ENCODE assay signal across 1 cellular context in the genomic region with DNA sequence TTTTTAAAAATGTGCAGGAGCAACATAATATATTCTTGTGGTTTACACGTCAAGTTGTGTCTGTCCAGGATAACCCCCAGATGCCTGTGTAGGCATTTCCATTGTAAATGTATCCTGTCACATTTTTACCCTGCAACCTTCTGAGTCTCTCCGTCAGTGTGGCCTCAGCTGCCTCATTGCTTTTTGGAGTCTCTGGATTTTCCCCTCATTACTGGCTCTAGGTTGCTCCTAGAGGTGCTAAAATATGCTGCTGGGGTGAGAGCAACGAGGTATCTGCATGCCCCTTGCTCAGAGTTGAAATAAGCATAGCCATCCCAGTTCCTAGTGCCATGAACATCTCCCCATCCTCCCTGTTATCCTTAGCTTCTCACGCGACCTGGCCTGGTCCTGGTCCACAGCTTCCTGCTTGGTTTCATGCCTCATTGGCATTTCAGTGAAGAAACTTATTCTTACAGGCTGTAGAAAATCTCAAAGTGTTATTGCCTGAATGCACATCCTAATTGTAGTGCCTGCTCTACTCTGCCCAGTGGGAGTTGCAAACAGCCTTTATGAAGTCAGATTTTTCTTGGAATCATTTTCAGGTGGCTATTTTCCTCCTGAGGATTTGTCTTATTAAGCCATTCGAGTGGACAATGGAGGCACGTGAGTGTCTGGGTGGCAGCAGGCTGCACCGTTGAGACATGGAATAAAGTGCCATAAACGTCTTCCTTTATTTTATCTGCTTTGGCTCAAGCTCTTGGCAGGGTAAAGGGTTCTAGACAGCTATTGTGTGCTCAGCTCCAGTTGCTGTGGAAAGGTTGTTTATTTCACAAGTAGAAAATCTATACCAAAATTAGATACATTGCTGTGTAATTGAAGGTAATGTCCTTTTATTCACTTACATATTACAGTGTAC.
TF ChIP-seq lines count a peak whose summit lies in the region.

No MANE protein-coding gene starts in this region.

TF ChIP-seq in SK-N-SH treated with all-trans-retinoic acid at 6 μM for 48 hours, 23 proteins besides CTCF, POLR2A, EP300 and RAD21 (continued from another document):
- TF ChIP-seq, protein P1, sequence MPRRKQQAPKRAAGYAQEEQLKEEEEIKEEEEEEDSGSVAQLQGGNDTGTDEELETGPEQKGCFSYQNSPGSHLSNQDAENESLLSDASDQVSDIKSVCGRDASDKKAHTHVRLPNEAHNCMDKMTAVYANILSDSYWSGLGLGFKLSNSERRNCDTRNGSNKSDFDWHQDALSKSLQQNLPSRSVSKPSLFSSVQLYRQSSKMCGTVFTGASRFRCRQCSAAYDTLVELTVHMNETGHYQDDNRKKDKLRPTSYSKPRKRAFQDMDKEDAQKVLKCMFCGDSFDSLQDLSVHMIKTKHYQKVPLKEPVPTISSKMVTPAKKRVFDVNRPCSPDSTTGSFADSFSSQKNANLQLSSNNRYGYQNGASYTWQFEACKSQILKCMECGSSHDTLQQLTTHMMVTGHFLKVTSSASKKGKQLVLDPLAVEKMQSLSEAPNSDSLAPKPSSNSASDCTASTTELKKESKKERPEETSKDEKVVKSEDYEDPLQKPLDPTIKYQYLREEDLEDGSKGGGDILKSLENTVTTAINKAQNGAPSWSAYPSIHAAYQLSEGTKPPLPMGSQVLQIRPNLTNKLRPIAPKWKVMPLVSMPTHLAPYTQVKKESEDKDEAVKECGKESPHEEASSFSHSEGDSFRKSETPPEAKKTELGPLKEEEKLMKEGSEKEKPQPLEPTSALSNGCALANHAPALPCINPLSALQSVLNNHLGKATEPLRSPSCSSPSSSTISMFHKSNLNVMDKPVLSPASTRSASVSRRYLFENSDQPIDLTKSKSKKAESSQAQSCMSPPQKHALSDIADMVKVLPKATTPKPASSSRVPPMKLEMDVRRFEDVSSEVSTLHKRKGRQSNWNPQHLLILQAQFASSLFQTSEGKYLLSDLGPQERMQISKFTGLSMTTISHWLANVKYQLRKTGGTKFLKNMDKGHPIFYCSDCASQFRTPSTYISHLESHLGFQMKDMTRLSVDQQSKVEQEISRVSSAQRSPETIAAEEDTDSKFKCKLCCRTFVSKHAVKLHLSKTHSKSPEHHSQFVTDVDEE (CRISPR knock-in tag; IDR thresholded peaks at IDR 0.05) = no peak
- TF ChIP-seq, protein P2, sequence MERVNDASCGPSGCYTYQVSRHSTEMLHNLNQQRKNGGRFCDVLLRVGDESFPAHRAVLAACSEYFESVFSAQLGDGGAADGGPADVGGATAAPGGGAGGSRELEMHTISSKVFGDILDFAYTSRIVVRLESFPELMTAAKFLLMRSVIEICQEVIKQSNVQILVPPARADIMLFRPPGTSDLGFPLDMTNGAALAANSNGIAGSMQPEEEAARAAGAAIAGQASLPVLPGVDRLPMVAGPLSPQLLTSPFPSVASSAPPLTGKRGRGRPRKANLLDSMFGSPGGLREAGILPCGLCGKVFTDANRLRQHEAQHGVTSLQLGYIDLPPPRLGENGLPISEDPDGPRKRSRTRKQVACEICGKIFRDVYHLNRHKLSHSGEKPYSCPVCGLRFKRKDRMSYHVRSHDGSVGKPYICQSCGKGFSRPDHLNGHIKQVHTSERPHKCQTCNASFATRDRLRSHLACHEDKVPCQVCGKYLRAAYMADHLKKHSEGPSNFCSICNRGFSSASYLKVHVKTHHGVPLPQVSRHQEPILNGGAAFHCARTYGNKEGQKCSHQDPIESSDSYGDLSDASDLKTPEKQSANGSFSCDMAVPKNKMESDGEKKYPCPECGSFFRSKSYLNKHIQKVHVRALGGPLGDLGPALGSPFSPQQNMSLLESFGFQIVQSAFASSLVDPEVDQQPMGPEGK (CRISPR knock-in tag; IDR thresholded peaks at IDR 0.05; ENCODE audit: borderline replicate concordance) = no peak
- TF ChIP-seq RARB (CRISPR knock-in tag; IDR thresholded peaks at IDR 0.05) (no peak), ESRRG (CRISPR knock-in tag; IDR thresholded peaks at IDR 0.05) (no peak), SNAI2 (CRISPR knock-in tag; IDR thresholded peaks at IDR 0.05) (no peak)
TF ChIP-seq in SK-N-SH treated with all-trans-retinoic acid at 6 μM for 48 hours: peak in this region for 0.
